In the genomic region with DNA sequence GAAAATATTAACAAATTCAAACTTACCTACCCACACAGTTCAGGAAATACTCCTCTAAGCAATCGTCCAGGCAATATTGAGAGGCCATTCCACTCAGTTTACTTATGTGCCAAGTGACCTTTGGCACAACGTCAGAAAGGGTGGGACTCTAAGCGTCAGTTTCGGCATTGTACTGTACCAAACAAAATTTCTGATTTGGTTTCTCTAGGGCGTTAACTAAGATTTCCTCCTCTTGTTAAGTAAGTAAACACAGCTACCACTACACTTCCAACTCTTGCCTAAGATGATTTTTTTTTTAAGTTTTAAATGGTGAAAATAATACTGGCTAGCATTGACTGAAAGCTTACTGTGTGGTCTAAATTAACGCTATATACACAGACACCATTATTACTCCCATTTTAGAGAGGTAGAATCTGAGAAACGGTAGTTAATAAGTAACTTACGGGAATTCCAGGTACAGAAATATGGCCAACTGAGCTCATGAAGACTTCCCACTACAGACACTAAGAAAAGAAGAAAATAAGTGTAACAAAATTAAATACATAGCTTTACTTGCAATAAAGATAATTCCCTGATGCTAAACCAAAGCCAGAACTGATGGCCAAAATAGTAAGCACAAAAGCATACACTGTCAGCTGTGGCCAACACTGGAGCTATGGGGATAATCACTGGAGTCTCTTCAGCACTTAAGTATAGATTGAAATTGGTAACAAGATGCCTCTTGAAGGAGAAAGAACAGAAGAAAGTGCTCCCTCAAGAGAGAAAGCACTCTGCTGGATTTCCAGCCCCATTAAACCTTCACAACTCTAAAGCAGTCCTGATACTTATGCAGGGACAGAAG, we compare ENCODE assay signal across 11 cellular contexts.
DNase-seq lines count a peak whose midpoint lies in the region; ATAC-seq and TF ChIP-seq lines count a peak whose summit lies in the region.
"Had no signal": no experiment of that assay in that cellular context is flagged by ENCODE, and none has a peak within 500 bp of the region (broad histone marks: within the 10 kb centered on the region; RNA-seq: fewer than 3 reads in every experiment).

No MANE protein-coding gene starts in this region.

- H3K14ac ChIP-seq in H9 (ENCODE audit: insufficient read depth, low read length): no peak overlapping the region

- no peaks in the 10 kb centered on the region for H3K36me3 Mint-ChIP-seq in T-helper 17 cell (ENCODE audit: low read depth)
- no peaks in the 10 kb centered on the region for H3K36me3 Mint-ChIP-seq in H9 (ENCODE audit: insufficient read depth in 1 of 3, low read depth in 3 of 3)

- H3K27me3 Mint-ChIP-seq in T-helper 17 cell: peaks cover 21% of the 10 kb centered on the region
- no peaks in the 10 kb centered on the region for H3K27me3 Mint-ChIP-seq in H9 (ENCODE audit: low read depth)
- H3K27me3 Mint-ChIP-seq: dendritic cell treated with granulocyte-macrophage colony-stimulating factor and Interleukin-4, amounts not matched to agents 40 ng/mL and 50 ng/mL, for 4 days had no signal

- no peak overlapping the region for H2BK15ac ChIP-seq in H9 (ENCODE audit: low read depth, low read length)

- TF ChIP-seq POLR2A in sigmoid colon (IDR thresholded peaks at IDR 0.05): no peak

- H3K27ac Mint-ChIP-seq in T-helper 17 cell (no peak overlapping the region), H9 (peak overlapping the region in 1 of 3 experiments; percentile 26; a peak in 1 of 7 replicates)
- H3K27ac Mint-ChIP-seq: dendritic cell treated with granulocyte-macrophage colony-stimulating factor and Interleukin-4, amounts not matched to agents 40 ng/mL and 50 ng/mL, for 4 days had no signal

- no peak overlapping the region for H3K9ac ChIP-seq in adipocyte (ENCODE audit: low read length)
- no peak overlapping the region for H3K9ac ChIP-seq in H9 (ENCODE audit: extremely low read depth, insufficient read length, low read length)
- H3K9ac ChIP-seq: GM23248 had no signal

- H3K4me2 ChIP-seq in H9 (ENCODE audit: insufficient read depth, insufficient read length, low read length): no peak overlapping the region

- H3K9me3 Mint-ChIP-seq in H9: no peaks in the 10 kb centered on the region
- H3K9me3 Mint-ChIP-seq: dendritic cell treated with granulocyte-macrophage colony-stimulating factor and Interleukin-4, amounts not matched to agents 40 ng/mL and 50 ng/mL, for 4 days had no signal

- H2AK5ac ChIP-seq in H9 (ENCODE audit: insufficient read length, low read length): no peak overlapping the region

- H2BK12ac ChIP-seq in H9 (ENCODE audit: insufficient read length, low read depth, low read length): no peak overlapping the region

- in situ Hi-C loops in Caki2 (cut with HindIII; ENCODE audit: low pct_unique_long_range_greater_than_20kb, low sequenced_read_pairs): no loop called here

- H3K27me3 ChIP-seq in adipocyte (replicated peaks; ENCODE audit: control insufficient read depth, insufficient read depth, low read length) (no peaks in the 10 kb centered on the region), sigmoid colon (no peaks in the 10 kb centered on the region), H9 (ENCODE audit: insufficient read depth, low read length) (no peaks in the 10 kb centered on the region)

- no peak overlapping the region for H4K8ac ChIP-seq in H9 (replicated peaks; ENCODE audit: insufficient read length, low read depth, low read length)

- no peak overlapping the region for H2BK120ac ChIP-seq in H9 (ENCODE audit: low read depth, low read length, poor library complexity, severe bottlenecking)

- H3K4me1 Mint-ChIP-seq in T-helper 17 cell (peaks cover 2% of the 10 kb centered on the region), H9 (peaks cover 13% of the 10 kb centered on the region in 2 experiments)

- H3K56ac ChIP-seq in H9 (ENCODE audit: insufficient read length, low read depth, low read length): no peak overlapping the region

- H2AFZ ChIP-seq in H9 (ENCODE audit: low read length): no peak overlapping the region
- H2AFZ ChIP-seq: GM23248 had no signal

- H4K91ac ChIP-seq in H9 (ENCODE audit: insufficient read length, low read depth, low read length): no peak overlapping the region

- no peak for TF ChIP-seq EP300 in sigmoid colon (IDR thresholded peaks at IDR 0.05)

- H3K23me2 ChIP-seq in H9 (ENCODE audit: insufficient read length, low read depth, low read length, poor library complexity, severe bottlenecking): no peaks in the 10 kb centered on the region

- H3K18ac ChIP-seq in H9 (ENCODE audit: insufficient read length, low read depth, low read length): no peak overlapping the region

- H3K9me3 ChIP-seq in adipocyte (ENCODE audit: control insufficient read depth, low read length) (no peaks in the 10 kb centered on the region), sigmoid colon (no peaks in the 10 kb centered on the region), T-helper 17 cell (ENCODE audit: control insufficient read depth, low read length, poor library complexity, severe bottlenecking) (no peaks in the 10 kb centered on the region), H9 (ENCODE audit: control insufficient read depth, low read depth, low read length) (no peaks in the 10 kb centered on the region)

- no peak for TF ChIP-seq CTCF in sigmoid colon (IDR thresholded peaks at IDR 0.05)
- no peak for TF ChIP-seq CTCF in H9 (conservative IDR thresholded peaks at IDR 0.05)

- DNase-seq in Caki2 (ENCODE audit: low read depth) (peak; percentile 64), adipocyte (ENCODE audit: low read depth) (no peak), kidney tubule cell (ENCODE audit: low spot score) (peak; percentile 35), sigmoid colon (peak; percentile 61), OCI-M2 (lab: John Stamatoyannopoulos, UW; ENCODE audit: unreplicated experiment) (no peak), T-helper 17 cell (no peak), H9 (no peak), substantia nigra (lab: John Stamatoyannopoulos, UW) (no peak)
- DNase-seq: GM23248; stimulated activated CD4-positive, alpha-beta T cell treated with anti-CD3 and anti-CD28 coated beads, Interleukin-15, amount 100 ng/mL, for 24 hours had no signal

- H4K5ac ChIP-seq in H9 (ENCODE audit: insufficient read length, low read depth, low read length): no peak overlapping the region

- H3K4me3 Mint-ChIP-seq in T-helper 17 cell: no peak overlapping the region
- H3K4me3 Mint-ChIP-seq in H9: no peak overlapping the region
- H3K4me3 Mint-ChIP-seq: dendritic cell treated with granulocyte-macrophage colony-stimulating factor and Interleukin-4, amounts not matched to agents 40 ng/mL and 50 ng/mL, for 4 days had no signal

- H3K4me3 ChIP-seq in adipocyte (ENCODE audit: low read length): peak overlapping the region; percentile 44
- no peak overlapping the region for H3K4me3 ChIP-seq in sigmoid colon
- H3K4me3 ChIP-seq: GM23248 had no signal

- no peaks in the 10 kb centered on the region for H3K79me2 ChIP-seq in H9 (ENCODE audit: insufficient read depth, low read length)

- no peaks in the 10 kb centered on the region for H4K20me1 ChIP-seq in H9 (ENCODE audit: control insufficient read depth, insufficient read depth, insufficient read length)

- H3K27ac ChIP-seq in sigmoid colon: peak overlapping the region in 2 of 4 donors; percentile 27 to 36
- no peak overlapping the region for H3K27ac ChIP-seq in H9 (ENCODE audit: insufficient read length, low read depth, low read length)
- H3K27ac ChIP-seq in substantia nigra (ENCODE audit: low read depth, low read length, poor library complexity, severe bottlenecking): no peak overlapping the region
- H3K27ac ChIP-seq: GM23248 had no signal

- no peak overlapping the region for H3K23ac ChIP-seq in H9 (ENCODE audit: insufficient read length, low read depth, low read length)

- H3K79me1 ChIP-seq in H9 (ENCODE audit: insufficient read depth, low read depth, low read length, poor library complexity, severe bottlenecking): no peaks in the 10 kb centered on the region

- no peak overlapping the region for H3K4ac ChIP-seq in H9 (ENCODE audit: low read depth, low read length)

- WGBS in sigmoid colon, 2 donors: 11 to 56% methylated on average over 8 of the region's 8 CpGs
- WGBS in H9 (ENCODE audit: extremely low coverage, insufficient read length, low lambda C conversion rate): no CpG with 5 or more reads among the region's 8 CpGs

- H3K4me1 ChIP-seq in adipocyte (ENCODE audit: control insufficient read depth, insufficient read depth, low read length) (peaks cover 68% of the 10 kb centered on the region), sigmoid colon (peaks cover 0 to 33% (median 29%) of the 10 kb centered on the region in 4 donors), H9 (ENCODE audit: insufficient read depth, low read length) (no peaks in the 10 kb centered on the region; the same call in 1 of the 2 replicates)

- H2BK20ac ChIP-seq in H9 (ENCODE audit: low read depth, low read length, poor library complexity, severe bottlenecking): no peak overlapping the region

- no peak overlapping the region for H3T11ph ChIP-seq in H9 (ENCODE audit: low read length)

- peaks cover 8% of the 10 kb centered on the region for H3K36me3 ChIP-seq in adipocyte (ENCODE audit: control insufficient read depth, insufficient read depth, low read length, severe bottlenecking)
- no peaks in the 10 kb centered on the region for H3K36me3 ChIP-seq in sigmoid colon

- H2BK5ac ChIP-seq in H9 (ENCODE audit: insufficient read length, low read length): no peak overlapping the region

- intact Hi-C loops in sigmoid colon (cut with DNase I): no loop called here

- ATAC-seq in T-helper 17 cell: no peak

Comparison
In these comparisons a context has a peak if more than half of its experiments do, and no peak if none do; other contexts are left out.
1. DNase-seq: peak in Caki2 (single experiment), kidney tubule cell (single experiment) and sigmoid colon (single experiment); none in adipocyte (single experiment), OCI-M2 (single experiment), T-helper 17 cell (0 of 3), H9 (single experiment) and substantia nigra (0 of 49).